ENCODE assay signal across 8 cellular contexts in the genomic region with DNA sequence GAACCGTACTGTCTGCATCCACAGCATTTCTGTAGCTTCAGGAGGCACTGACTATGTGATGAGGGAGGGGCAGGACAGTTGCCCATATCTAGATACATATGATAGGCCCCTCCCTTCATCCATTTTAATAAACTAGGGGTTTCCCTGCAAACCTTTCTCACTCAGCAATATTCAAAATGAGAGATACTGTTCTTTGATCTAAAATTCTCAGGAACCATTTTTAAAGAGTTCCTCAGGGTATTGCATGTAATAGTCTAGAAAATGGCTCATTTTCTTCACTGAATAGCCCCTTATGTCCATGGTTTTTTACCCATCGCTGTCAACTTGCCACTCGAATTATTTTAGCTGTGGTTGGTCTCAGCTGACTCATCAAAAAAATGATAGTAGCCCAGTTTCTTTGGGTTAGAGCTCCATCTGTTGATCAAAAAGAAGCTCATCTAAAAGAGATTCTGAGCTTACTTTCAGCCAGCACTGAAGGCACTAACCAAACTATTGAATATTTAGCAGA.
A peak's percentile ranks its signal among the peaks of the same experiment; 100 is the strongest.
DNase-seq lines count a peak whose midpoint lies in the region; ATAC-seq and TF ChIP-seq lines count a peak whose summit lies in the region.

No MANE protein-coding gene starts in this region.

- POLR2A ChIA-PET in AG04449 (lab: Yijun Ruan, JAX): no interaction called here

- ATAC-seq in GM19395 (IDR thresholded peaks at IDR 0.05; ENCODE audit: unreplicated experiment): no peak

- no peaks in the 10 kb centered on the region for H3K27me3 ChIP-seq in GM06990 (replicated peaks; ENCODE audit: control insufficient read depth, insufficient read depth, low read length)

- no peaks in the 10 kb centered on the region; the same call in 1 of the 2 replicates for H3K36me3 ChIP-seq in GM06990 (ENCODE audit: control insufficient read depth, insufficient read depth, low read length)

- CTCF ChIA-PET in AG04449 (lab: Yijun Ruan, JAX): interaction anchor here (0.8 to 4.0 kb wide), 46 partner anchors 9 to 551 kb away, joined by 3 to 40 read pairs (median 5); a partner anchor contains a TSS

- H3K27ac ChIP-seq in VCaP: no peak overlapping the region

- peak; percentile 40 for TF ChIP-seq CTCF in AG04449 (IDR thresholded peaks at IDR 0.05; ENCODE audit: insufficient read depth, low read length, missing control alignments)
- peak; percentile 54 for TF ChIP-seq CTCF in GM06990 (IDR thresholded peaks at IDR 0.05; ENCODE audit: insufficient read depth, low read length, poor library complexity, severe bottlenecking)
- peak; percentile 73 for TF ChIP-seq CTCF in VCaP (conservative IDR thresholded peaks at IDR 0.05)

- no peak overlapping the region for H3K4me3 ChIP-seq in AG04449 (ENCODE audit: low read depth, low read length)
- H3K4me3 ChIP-seq in GM06990 (replicated peaks; ENCODE audit: low read depth, low read length): no peak overlapping the region

- no peak for DNase-seq in AG04449 (ENCODE audit: low read depth, low spot score)
- DNase-seq in GM06990 (ENCODE audit: extremely low read depth, insufficient read length): peak; percentile 26
- peak; percentile 9 for DNase-seq in NCI-H2081 treated with DMSO at 0.1 percent for 48 hours (lab: John Stamatoyannopoulos, UW)
- peak; percentile 78 for DNase-seq in fibroblast of peridontal ligament (ENCODE audit: extremely low read depth)
- peak; percentile 73 for DNase-seq in pons (ENCODE audit: low spot score)
- DNase-seq in NCI-H2029 (lab: John Stamatoyannopoulos, UW): no peak

Comparison
In these comparisons a context has a peak if more than half of its experiments do, and no peak if none do; other contexts are left out.
1. DNase-seq: peak in GM06990 (single experiment), NCI-H2081 treated with DMSO at 0.1 percent for 48 hours (single experiment), fibroblast of peridontal ligament (single experiment) and pons (single experiment); none in AG04449 (single experiment) and NCI-H2029 (single experiment).
2. Peak in every context shown above with its lines, with median percentiles within 50 percentile points of each other: CTCF ChIP-seq.